31 cellular contexts compared by ENCODE assay signal in genomic region chrX:10314530-10315104, GRCh38.
"Had no signal": no experiment of that assay in that cellular context is flagged by ENCODE, and none has a peak within 500 bp of the region (broad histone marks: within the 10 kb centered on the region; RNA-seq: fewer than 3 reads in every experiment).

No MANE protein-coding gene starts in this region.

- H3K9me3 Mint-ChIP-seq: natural killer cell treated with Interleukin-12 subunit alpha and Interleukin-12 subunit beta and Interleukin-15 and Interleukin-18, amount 100 ng/mL, for 72 hours had no signal

- H3K36me3 ChIP-seq: ovary, right lobe of liver, sigmoid colon, suprapubic skin, tibial artery, transverse colon, vagina had no signal

- H3K4me3 Mint-ChIP-seq: naive thymus-derived CD8-positive, alpha-beta T cell; natural killer cell treated with Interleukin-12 subunit alpha and Interleukin-12 subunit beta and Interleukin-15 and Interleukin-18, amount 100 ng/mL, for 72 hours; nephron progenitor cell; neural crest cell; stimulated activated memory B cell treated with anti-CD40 and anti-IgM and Interleukin-4, amounts not matched to agents 10 μg/mL and 1 μg/mL and 100 μg/mL, for 72 hours; stimulated activated naive CD8-positive, alpha-beta T cell treated with anti-CD3 and anti-CD28 coated beads, Interleukin-15, amount 100 ng/mL, for 72 hours; type B pancreatic cell had no signal

- H3K27ac ChIP-seq: ovary, parathyroid adenoma, psoas muscle, right lobe of liver, sigmoid colon, suprapubic skin, testis, tibial artery, transverse colon, vagina had no signal

- DNase-seq: naive thymus-derived CD8-positive, alpha-beta T cell; nephron progenitor cell; occipital lobe; ovary; posterior cingulate gyrus; psoas muscle; right cardiac atrium; right lobe of liver; sigmoid colon; small intestine; stimulated activated CD4-positive, alpha-beta T cell treated with anti-CD3 and anti-CD28 coated beads, Interleukin-15, amount 100 ng/mL, for 24 hours; stimulated activated CD4-positive, alpha-beta T cell treated with anti-CD3 and anti-CD28 coated beads, Interleukin-2, amount 100 ng/mL, for 24 hours; stimulated activated CD4-positive, alpha-beta T cell treated with anti-CD3 and anti-CD28 coated beads, Interleukin-2, amount 100 ng/mL, for 48 hours; stimulated activated CD4-positive, alpha-beta T cell treated with anti-CD3 and anti-CD28 coated beads, Interleukin-4, amount 100 ng/mL, for 4 hours; stimulated activated CD8-positive, alpha-beta memory T cell treated with anti-CD3 and anti-CD28 coated beads, Interleukin-4, amount 100 ng/mL, for 48 hours; stimulated activated naive CD4-positive, alpha-beta T cell; stimulated activated naive CD8-positive, alpha-beta T cell treated with anti-CD3 and anti-CD28 coated beads, Interleukin-15, amount 100 ng/mL, for 72 hours; stimulated activated naive CD8-positive, alpha-beta T cell treated with anti-CD3 and anti-CD28 coated beads, Interleukin-15, Interleukin-2, amounts not matched to agents 100 U/mL and 50 U/mL, for 24 hours; substantia nigra; testis; tibial artery; transverse colon had no signal

- H3K4me1 Mint-ChIP-seq: naive thymus-derived CD8-positive, alpha-beta T cell; nephron progenitor cell; neural crest cell; stimulated activated memory B cell treated with anti-CD40 and anti-IgM and Interleukin-4, amounts not matched to agents 10 μg/mL and 1 μg/mL and 100 μg/mL, for 72 hours; stimulated activated naive CD8-positive, alpha-beta T cell treated with anti-CD3 and anti-CD28 coated beads, Interleukin-15, amount 100 ng/mL, for 72 hours had no signal

- H3K4me3 ChIP-seq: ovary, psoas muscle, right lobe of liver, sigmoid colon, suprapubic skin, testis, tibial artery, transverse colon, vagina had no signal

- H3K9me3 ChIP-seq: ovary, psoas muscle, right lobe of liver, sigmoid colon, suprapubic skin, testis, tibial artery, transverse colon, vagina had no signal

- H3K27me3 ChIP-seq: ovary, right lobe of liver, sigmoid colon, suprapubic skin, testis, tibial artery, transverse colon, vagina had no signal

- H3K79me2 ChIP-seq: parathyroid adenoma had no signal

- ATAC-seq: naive thymus-derived CD8-positive, alpha-beta T cell; natural killer cell treated with Interleukin-12 subunit alpha and Interleukin-12 subunit beta and Interleukin-15 and Interleukin-18, amount 100 ng/mL, for 72 hours; psoas muscle; right cardiac atrium; right lobe of liver; stimulated activated memory B cell treated with anti-CD40 and anti-IgM and Interleukin-4, amounts not matched to agents 10 μg/mL and 1 μg/mL and 100 μg/mL, for 72 hours; stimulated activated naive CD8-positive, alpha-beta T cell treated with anti-CD3 and anti-CD28 coated beads, Interleukin-15, amount 100 ng/mL, for 72 hours; stimulated activated naive CD8-positive, alpha-beta T cell treated with anti-CD3 and anti-CD28 coated beads, Interleukin-15, Interleukin-2, amounts not matched to agents 100 U/mL and 50 U/mL, for 24 hours had no signal

- H3K9ac ChIP-seq: parathyroid adenoma had no signal

- H3K27me3 Mint-ChIP-seq: progenitor cell of endocrine pancreas; stimulated activated naive CD8-positive, alpha-beta T cell treated with anti-CD3 and anti-CD28 coated beads, Interleukin-15, amount 100 ng/mL, for 72 hours; type B pancreatic cell had no signal

- H2AFZ ChIP-seq: parathyroid adenoma had no signal

- H3K27ac Mint-ChIP-seq: naive thymus-derived CD8-positive, alpha-beta T cell; natural killer cell treated with Interleukin-12 subunit alpha and Interleukin-12 subunit beta and Interleukin-15 and Interleukin-18, amount 100 ng/mL, for 72 hours; nephron progenitor cell; progenitor cell of endocrine pancreas; stimulated activated memory B cell treated with anti-CD40 and anti-IgM and Interleukin-4, amounts not matched to agents 10 μg/mL and 1 μg/mL and 100 μg/mL, for 72 hours; stimulated activated naive CD8-positive, alpha-beta T cell treated with anti-CD3 and anti-CD28 coated beads, Interleukin-15, amount 100 ng/mL, for 72 hours; type B pancreatic cell had no signal

- FAIRE-seq: urothelium cell line had no signal

- H3K36me3 Mint-ChIP-seq: naive thymus-derived CD8-positive, alpha-beta T cell; natural killer cell treated with Interleukin-12 subunit alpha and Interleukin-12 subunit beta and Interleukin-15 and Interleukin-18, amount 100 ng/mL, for 72 hours; stimulated activated memory B cell treated with anti-CD40 and anti-IgM and Interleukin-4, amounts not matched to agents 10 μg/mL and 1 μg/mL and 100 μg/mL, for 72 hours; type B pancreatic cell had no signal

- H3K4me1 ChIP-seq: parathyroid adenoma, psoas muscle, right lobe of liver, suprapubic skin, testis, tibial artery, transverse colon, vagina had no signal
